16 cellular contexts compared by ENCODE assay signal in the genomic region with DNA sequence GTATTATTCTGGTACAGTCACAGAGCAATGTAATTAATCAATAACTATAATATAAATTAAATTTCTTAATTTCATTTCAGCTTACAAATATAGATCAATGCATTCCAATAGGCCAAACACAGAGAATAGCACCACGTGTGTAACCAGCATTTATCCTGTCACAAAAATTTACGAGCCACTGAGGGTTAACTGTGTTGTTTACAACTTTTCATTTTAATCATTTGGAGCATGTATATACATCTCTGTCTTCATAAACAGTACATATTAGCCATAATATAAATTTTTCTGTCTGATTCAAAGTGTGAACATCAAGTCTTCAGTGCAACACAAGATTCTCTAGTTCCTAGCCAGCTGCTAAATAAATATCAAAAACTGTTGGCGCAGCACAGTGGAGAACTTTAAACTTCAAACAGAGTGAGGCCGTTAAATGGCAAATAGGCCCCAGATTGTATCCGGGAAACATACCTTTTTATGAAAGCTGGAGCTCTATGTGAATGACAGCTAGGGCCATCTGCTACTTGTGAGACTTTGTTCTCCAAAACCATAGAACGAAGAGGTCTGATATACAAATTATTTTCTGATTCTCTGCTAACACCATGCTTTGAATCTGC.
DNase-seq lines count a peak whose midpoint lies in the region; ATAC-seq, FAIRE-seq and TF ChIP-seq lines count a peak whose summit lies in the region.
"Had no signal": no experiment of that assay in that cellular context is flagged by ENCODE, and none has a peak within 500 bp of the region (broad histone marks: within the 10 kb centered on the region; RNA-seq: fewer than 3 reads in every experiment).

No MANE protein-coding gene starts in this region.

- FAIRE-seq in islet of Langerhans (lab: Jason Lieb, UNC) = peak; percentile 84
- FAIRE-seq: A549, D721Med had no signal

- peaks cover 0 to 22% (median 3%) of the 10 kb centered on the region in 4 donors for H3K4me1 ChIP-seq in right lobe of liver
- H3K4me1 ChIP-seq: A549 had no signal

- CTCF ChIA-PET in HEK293T (lab: Yijun Ruan, JAX) = interaction anchor here (0.7 to 2.4 kb wide), 4 partner anchors 19 to 165 kb away, joined by 3 to 6 read pairs (median 4); partner anchors contain the start of gene TBC1D4

- peak overlapping the region in 1 of 3 donors; percentile 10 for H3K27ac ChIP-seq in right lobe of liver
- H3K27ac ChIP-seq: A549, C4-2B, KMS-11 had no signal

- 45% methylated on average over 6 of the region's 6 CpGs for WGBS in right lobe of liver (ENCODE audit: insufficient coverage, low coverage, low lambda C conversion rate, missing lambda C conversion rate)

- H3K9me3 ChIP-seq in right lobe of liver = no peaks in the 10 kb centered on the region
- H3K9me3 ChIP-seq: A549, BE2C, HAP-1 had no signal

- no peak for DNase-seq in HEK293T (ENCODE audit: extremely low spot score)
- no peak for DNase-seq in right lobe of liver
- DNase-seq in middle frontal gyrus (ENCODE audit: extremely low spot score, low spot score) = no peak
- DNase-seq: BE2C; CD8-positive, alpha-beta T cell; COR-L47; DMS53; GOT3 had no signal

- no peaks in the 10 kb centered on the region for H3K36me3 ChIP-seq in right lobe of liver
- H3K36me3 ChIP-seq: BE2C, HAP-1 had no signal

- POLR2A ChIA-PET in HEK293T (lab: Yijun Ruan, JAX) = no interaction called here

- TF ChIP-seq CTCF in right lobe of liver (IDR thresholded peaks at IDR 0.05) = no peak

- no peaks in the 10 kb centered on the region for H3K27me3 ChIP-seq in right lobe of liver
- H3K27me3 ChIP-seq: BE2C had no signal

- no peak overlapping the region for H3K4me3 ChIP-seq in right lobe of liver
- H3K4me3 ChIP-seq: A549, HAP-1 had no signal

- intact Hi-C loops in right lobe of liver (cut with DNase I) = loop anchor here (10.0 kb wide), 1 partner anchor 108 kb away; the partner anchor contains the start of gene TBC1D4 (in 2 of the 2)

- peak; percentile 80 to 89 (median 86) for ATAC-seq in right lobe of liver
- ATAC-seq in HG03025 (IDR thresholded peaks at IDR 0.05; ENCODE audit: low FRiP score, unreplicated experiment) = no peak
- ATAC-seq in GM21786 (IDR thresholded peaks at IDR 0.05; ENCODE audit: unreplicated experiment) = no peak
- ATAC-seq: A549; CD8-positive, alpha-beta T cell had no signal

- TF ChIP-seq POLR2A in right lobe of liver (IDR thresholded peaks at IDR 0.05) = no peak

TF ChIP-seq in HEK293T, 16 proteins besides CTCF, POLR2A, EP300 and RAD21:
- TF ChIP-seq SUZ12 (IDR thresholded peaks at IDR 0.05) (no peak), PKNOX1 (IDR thresholded peaks at IDR 0.05) (peak; percentile 77), HDGF (IDR thresholded peaks at IDR 0.05; ENCODE audit: borderline replicate concordance) (no peak), ELF4 (IDR thresholded peaks at IDR 0.05) (no peak)

Comparison
In these comparisons a context has a peak if more than half of its experiments do, and no peak if none do; other contexts are left out.
1. ATAC-seq: peak in right lobe of liver (4 of 4); none in HG03025 (single experiment) and GM21786 (single experiment).